8 cellular contexts compared by ENCODE assay signal in the genomic region with DNA sequence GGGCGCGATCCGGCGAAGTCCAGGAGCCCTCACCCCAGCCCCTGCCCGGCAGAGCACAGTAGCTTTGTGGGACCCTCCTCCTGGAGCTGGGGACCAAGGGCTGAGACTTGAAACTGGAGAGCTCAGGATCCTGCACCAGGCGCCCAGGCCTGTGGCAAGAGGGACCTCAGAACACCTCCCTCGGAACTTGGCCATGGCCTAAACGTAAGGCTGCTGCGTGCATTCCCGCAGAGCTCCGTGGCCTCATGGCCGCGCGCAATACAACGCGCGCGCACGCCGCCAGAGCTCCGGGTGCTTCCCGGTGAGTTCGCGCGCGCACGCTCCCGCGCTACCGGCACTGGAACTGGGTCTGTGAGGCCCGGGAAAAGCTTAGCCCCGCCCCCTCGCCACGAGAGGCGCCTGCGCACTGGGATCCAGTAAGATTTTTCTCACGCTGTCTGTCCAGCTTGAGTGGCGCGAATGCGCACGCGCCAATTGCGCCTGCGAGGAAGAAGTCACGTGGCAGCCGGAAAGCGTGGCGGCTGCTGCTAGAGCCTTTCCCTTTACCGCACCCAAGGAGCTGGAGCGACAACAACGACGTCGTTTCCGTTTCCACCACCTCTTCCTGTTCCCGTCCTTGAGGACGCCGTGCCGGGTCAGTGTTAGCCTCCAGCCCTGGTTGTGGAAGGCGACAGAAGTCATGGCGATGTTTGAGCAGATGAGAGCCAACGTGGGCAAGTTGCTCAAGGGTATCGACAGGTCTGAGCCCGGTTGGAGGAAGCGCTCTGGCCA. TPM values are rescaled to one million over a fixed set of nuclear protein-coding genes. Genes with fewer than 3 reads are reported as not detected.
DNase-seq lines count a peak whose midpoint lies in the region; ATAC-seq and TF ChIP-seq lines count a peak whose summit lies in the region.

A gene with protein sequence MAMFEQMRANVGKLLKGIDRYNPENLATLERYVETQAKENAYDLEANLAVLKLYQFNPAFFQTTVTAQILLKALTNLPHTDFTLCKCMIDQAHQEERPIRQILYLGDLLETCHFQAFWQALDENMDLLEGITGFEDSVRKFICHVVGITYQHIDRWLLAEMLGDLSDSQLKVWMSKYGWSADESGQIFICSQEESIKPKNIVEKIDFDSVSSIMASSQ (plus strand): TSS at position 599 of the 771 bp plus-strand sequence. CDS start 81 bp downstream, at position 680.

- no peaks in the 10 kb centered on the region for H3K27me3 Mint-ChIP-seq in CD8-positive, alpha-beta T cell (ENCODE audit: low read depth)

- peaks cover 38% of the 10 kb centered on the region for H3K4me1 ChIP-seq in CD8-positive, alpha-beta T cell (ENCODE audit: insufficient read depth, low read length)
- peaks cover 47% of the 10 kb centered on the region for H3K4me1 ChIP-seq in effector memory CD4-positive, alpha-beta T cell (ENCODE audit: control insufficient read depth, insufficient read depth, low read length, poor library complexity, severe bottlenecking)

- POLR2A ChIA-PET in CD8-positive, alpha-beta T cell (lab: Charles Lee), result interaction anchor here (0.7 to 3.2 kb wide), 16 partner anchors 10 to 311 kb away, joined by 3 to 19 read pairs (median 4); partner anchors contain the start of genes ACTN4, FAM98C, HNRNPL and PSMD8

- CTCF ChIA-PET in CD8-positive, alpha-beta T cell (lab: Charles Lee), result interaction anchor here (0.5 to 4.1 kb wide), 12 partner anchors 16 to 216 kb away, joined by 3 to 26 read pairs (median 3); partner anchors contain the start of gene FAM98C

- H3K4me1 Mint-ChIP-seq in CD8-positive, alpha-beta T cell (ENCODE audit: low read depth), result peaks cover 49% of the 10 kb centered on the region

- H3K36me3 Mint-ChIP-seq in CD8-positive, alpha-beta T cell, result peaks cover 59% of the 10 kb centered on the region

- peaks cover 17% of the 10 kb centered on the region for H3K36me3 ChIP-seq in CD8-positive, alpha-beta T cell (ENCODE audit: insufficient read depth, low read length)
- H3K36me3 ChIP-seq in effector memory CD4-positive, alpha-beta T cell (ENCODE audit: control insufficient read depth, insufficient read depth, low read length), result peaks cover 34% of the 10 kb centered on the region

- H3K4me3 Mint-ChIP-seq in CD8-positive, alpha-beta T cell, result peak within 1 kb of the TSS; percentile 99

- H3K27me3 ChIP-seq in CD8-positive, alpha-beta T cell (ENCODE audit: insufficient read depth, low read length), result no peaks in the 10 kb centered on the region
- H3K27me3 ChIP-seq in effector memory CD4-positive, alpha-beta T cell (replicated peaks; ENCODE audit: control insufficient read depth, insufficient read depth, low read length, poor library complexity, severe bottlenecking), result no peaks in the 10 kb centered on the region

- peak within 1 kb of the TSS; percentile 84 for H3K4me3 ChIP-seq in CD8-positive, alpha-beta T cell (ENCODE audit: low read depth, low read length)
- peak within 1 kb of the TSS; percentile 85 for H3K4me3 ChIP-seq in effector memory CD4-positive, alpha-beta T cell (ENCODE audit: insufficient read depth, low read depth, low read length, poor library complexity, severe bottlenecking)

- H3K27ac ChIP-seq in CD8-positive, alpha-beta T cell (ENCODE audit: low read depth, low read length), result peak within 1 kb of the TSS; percentile 89
- H3K27ac ChIP-seq in effector memory CD4-positive, alpha-beta T cell (ENCODE audit: insufficient read depth, low read length, poor library complexity, severe bottlenecking), result peak within 1 kb of the TSS; percentile 84

- ATAC-seq in CD8-positive, alpha-beta T cell, result peak; percentile 68

- intact Hi-C loops in CD8-positive, alpha-beta T cell (cut with DNase I, micrococcal nuclease), result loop anchor here (1.0 to 10.0 kb wide), 16 partner anchors 29 to 772 kb away; partner anchors contain the start of genes ACTN4 (in 2 of the 2), FAM98C (in 2 of the 2), MRPS12 (in 2 of the 2) and PSMD8 (in 2 of the 2)

- H3K9me3 Mint-ChIP-seq in CD8-positive, alpha-beta T cell, result no peaks in the 10 kb centered on the region

- DNase-seq in CD8-positive, alpha-beta T cell, result peak; percentile 86 to 98 (median 97)
- DNase-seq in GM20000 (ENCODE audit: low spot score), result peak; percentile 97
- peak; percentile 99 for DNase-seq in HT1080 (ENCODE audit: low read depth)
- DNase-seq in NOMO-1 treated with DMSO at 0.1 percent for 48 hours (lab: John Stamatoyannopoulos, UW; ENCODE audit: unreplicated experiment), result peak; percentile 99
- peak; percentile 92 to 94 for DNase-seq in activated CD8-positive, alpha-beta memory T cell treated with anti-CD3 and anti-CD28 coated beads for 4 hours (ENCODE audit: low read depth in 2 of 2)
- peak; percentile 95 to 97 (median 96) for DNase-seq in effector memory CD4-positive, alpha-beta T cell
- peak; percentile 98 to 99 for DNase-seq in lung microvascular endothelial cell (ENCODE audit: low read depth in 2 of 2)
- peak; percentile 97 to 98 (median 97) for DNase-seq in stimulated activated CD4-positive, alpha-beta T cell treated with anti-CD3 and anti-CD28 coated beads, TNF-alpha, amount 100 ng/mL, for 48 hours (ENCODE audit: low read depth in 3 of 3)

- no peaks in the 10 kb centered on the region for H3K9me3 ChIP-seq in CD8-positive, alpha-beta T cell (ENCODE audit: low read length)
- H3K9me3 ChIP-seq in effector memory CD4-positive, alpha-beta T cell (ENCODE audit: control insufficient read depth, low read length), result no peaks in the 10 kb centered on the region

- H3K27ac Mint-ChIP-seq in CD8-positive, alpha-beta T cell, result peak within 1 kb of the TSS; percentile 98

- no peak for TF ChIP-seq CTCF in CD8-positive, alpha-beta T cell (IDR thresholded peaks at IDR 0.05)
- TF ChIP-seq CTCF in GM20000 (IDR thresholded peaks at IDR 0.05; ENCODE audit: extremely low read depth, missing control alignments), result no peak

RNA-seq across cellular contexts. Expression of the gene that starts here (rescaled TPM):
- 100 to 1,000 TPM; 313 to 315 TPM for total RNA-seq in CD8-positive, alpha-beta T cell
- 564 and 651 TPM in 2 replicates for total RNA-seq in HT1080 (2014; rRNA removed; shearing (Covaris generic))
- 559 and 698 TPM in 2 replicates for polyA plus RNA-seq in HT1080 (2015; cell fraction: cytosol; rRNA removed)
- polyA plus RNA-seq in HT1080 (2015; cell fraction: nucleus; rRNA removed), result 308 and 347 TPM in 2 replicates
- total RNA-seq in lung microvascular endothelial cell, result 260 and 318 TPM in 2 replicates

Comparison
In these comparisons a context has a peak if more than half of its experiments do, and no peak if none do; other contexts are left out.
1. Peak in every context shown above with its lines: DNase-seq, ATAC-seq, H3K4me3 ChIP-seq and H3K27ac ChIP-seq.